ENCODE assay signal across 15 cellular contexts in the genomic region with DNA sequence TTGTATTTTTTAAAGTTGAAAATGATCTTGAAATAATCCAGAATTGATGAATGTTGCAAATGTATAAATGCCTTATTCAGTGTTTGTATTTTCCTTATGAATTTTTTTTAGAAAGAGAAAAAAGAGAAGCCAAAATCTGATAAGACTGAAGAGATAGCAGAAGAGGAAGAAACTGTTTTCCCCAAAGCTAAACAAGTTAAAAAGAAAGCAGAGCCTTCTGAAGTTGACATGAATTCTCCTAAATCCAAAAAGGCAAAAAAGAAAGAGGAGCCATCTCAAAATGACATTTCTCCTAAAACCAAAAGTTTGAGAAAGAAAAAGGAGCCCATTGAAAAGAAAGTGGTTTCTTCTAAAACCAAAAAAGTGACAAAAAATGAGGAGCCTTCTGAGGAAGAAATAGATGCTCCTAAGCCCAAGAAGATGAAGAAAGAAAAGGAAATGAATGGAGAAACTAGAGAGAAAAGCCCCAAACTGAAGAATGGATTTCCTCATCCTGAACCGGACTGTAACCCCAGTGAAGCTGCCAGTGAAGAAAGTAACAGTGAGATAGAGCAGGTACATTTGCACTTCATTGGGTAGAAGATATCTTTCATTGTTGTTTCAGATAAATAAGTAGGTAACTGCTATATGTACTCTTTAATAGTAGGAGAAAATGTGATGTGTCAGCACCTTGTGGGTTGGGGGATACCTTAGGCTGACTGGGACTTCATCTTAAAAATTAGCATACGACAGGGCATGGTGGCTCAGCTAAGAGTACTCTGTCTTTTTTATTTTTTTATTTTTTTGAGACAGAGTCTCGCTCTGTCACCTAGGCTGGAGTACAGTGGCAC. TPM values are rescaled to one million over a fixed set of nuclear protein-coding genes. Genes with fewer than 3 reads are reported as not detected.
DNase-seq lines count a peak whose midpoint lies in the region; ATAC-seq and TF ChIP-seq lines count a peak whose summit lies in the region.
"Had no signal": no experiment of that assay in that cellular context is flagged by ENCODE, and none has a peak within 500 bp of the region (broad histone marks: within the 10 kb centered on the region; RNA-seq: fewer than 3 reads in every experiment).

No MANE protein-coding gene starts in this region.

- ATAC-seq in naive thymus-derived CD4-positive, alpha-beta T cell: no peak
- ATAC-seq in upper lobe of right lung: no peak
- no peak for ATAC-seq in GM18498 (IDR thresholded peaks at IDR 0.05; ENCODE audit: unreplicated experiment)
- ATAC-seq: heart left ventricle, left cardiac atrium had no signal

- no peaks in the 10 kb centered on the region for H3K9me3 ChIP-seq in CD8-positive, alpha-beta memory T cell (ENCODE audit: low read length)
- no peaks in the 10 kb centered on the region for H3K9me3 ChIP-seq in naive thymus-derived CD4-positive, alpha-beta T cell (ENCODE audit: control insufficient read depth in 2 of 3, low read length in 3 of 3)
- H3K9me3 ChIP-seq in upper lobe of right lung: no peaks in the 10 kb centered on the region
- H3K9me3 ChIP-seq: heart left ventricle had no signal

- CTCF ChIA-PET in CD8-positive, alpha-beta memory T cell (lab: Charles Lee): interaction anchor here (1.2 kb wide), 1 partner anchor 11 kb away, joined by 3 read pairs; no protein-coding TSS in a partner anchor
- CTCF ChIA-PET in activated CD4-positive, alpha-beta memory T cell treated with anti-CD3 and anti-CD28 coated beads, Interleukin-2, amount 10 ng/mL, durations not matched to agents 7 days and 5 days (lab: Charles Lee): interaction anchor here (0.8 to 3.3 kb wide), 4 partner anchors 9 to 134 kb away, joined by 4 to 17 read pairs (median 4); no protein-coding TSS in a partner anchor
- CTCF ChIA-PET in naive thymus-derived CD4-positive, alpha-beta T cell (lab: Charles Lee): interaction anchor here (0.6 to 0.9 kb wide), 2 partner anchors 133 to 134 kb away, joined by 3 read pairs; no protein-coding TSS in a partner anchor

- no peak overlapping the region for H3K4me3 ChIP-seq in CD8-positive, alpha-beta memory T cell (ENCODE audit: low read length)
- H3K4me3 ChIP-seq in HFF-Myc (replicated peaks; ENCODE audit: low read depth, low read length): peak overlapping the region; percentile 73
- no peak overlapping the region for H3K4me3 ChIP-seq in naive thymus-derived CD4-positive, alpha-beta T cell (ENCODE audit: low read length)
- H3K4me3 ChIP-seq in upper lobe of right lung: no peak overlapping the region
- H3K4me3 ChIP-seq: heart left ventricle had no signal

- H3K4me3 Mint-ChIP-seq in CD8-positive, alpha-beta memory T cell: peak overlapping the region in 5 of 7 donors; percentile 13 to 75 (median 48)
- H3K4me3 Mint-ChIP-seq in activated CD4-positive, alpha-beta memory T cell treated with anti-CD3 and anti-CD28 coated beads, Interleukin-2, amount 10 ng/mL, durations not matched to agents 7 days and 5 days: peak overlapping the region; percentile 22
- peak overlapping the region in 3 of 10 donors; percentile 18 to 56 (median 49) for H3K4me3 Mint-ChIP-seq in naive thymus-derived CD4-positive, alpha-beta T cell

- no peak overlapping the region for H3K27ac ChIP-seq in CD8-positive, alpha-beta memory T cell (ENCODE audit: low read depth, low read length)
- no peak overlapping the region for H3K27ac ChIP-seq in naive thymus-derived CD4-positive, alpha-beta T cell (ENCODE audit: low read depth, low read length)
- no peak overlapping the region for H3K27ac ChIP-seq in upper lobe of right lung
- H3K27ac ChIP-seq: epithelial cell of prostate, VCaP had no signal

- no peak for DNase-seq in CD8-positive, alpha-beta memory T cell
- DNase-seq in HFF-Myc (ENCODE audit: extremely low read depth, low read depth) (no peak), NCI-H1105 (lab: John Stamatoyannopoulos, UW) (no peak), upper lobe of right lung (no peak)
- no peak for DNase-seq in activated CD4-positive, alpha-beta memory T cell treated with anti-CD3 and anti-CD28 coated beads, Interleukin-2, amount 10 ng/mL, durations not matched to agents 7 days and 5 days
- no peak for DNase-seq in naive thymus-derived CD4-positive, alpha-beta T cell
- DNase-seq: activated effector memory CD4-positive, alpha-beta T cell treated with Interleukin-2 at 50 U/mL for 16 hours; cerebellar nuclear complex; heart left ventricle; left cardiac atrium; Right ventricle myocardium superior; substantia nigra had no signal

- peaks cover 18% of the 10 kb centered on the region for H3K4me1 ChIP-seq in CD8-positive, alpha-beta memory T cell (ENCODE audit: insufficient read depth, low read length)
- peaks cover 11% of the 10 kb centered on the region in 2 donors for H3K4me1 ChIP-seq in naive thymus-derived CD4-positive, alpha-beta T cell (ENCODE audit: control insufficient read depth in 2 of 2, insufficient read depth in 2 of 2, low read length in 2 of 2)
- H3K4me1 ChIP-seq in upper lobe of right lung: peaks cover 24% of the 10 kb centered on the region

- peaks cover 47 to 62% (median 58%) of the 10 kb centered on the region in 3 donors for H3K4me1 Mint-ChIP-seq in CD8-positive, alpha-beta memory T cell
- H3K4me1 Mint-ChIP-seq in activated CD4-positive, alpha-beta memory T cell treated with anti-CD3 and anti-CD28 coated beads, Interleukin-2, amount 10 ng/mL, durations not matched to agents 7 days and 5 days: peaks cover 44% of the 10 kb centered on the region
- peaks cover 17 to 61% (median 40%) of the 10 kb centered on the region in 7 donors for H3K4me1 Mint-ChIP-seq in naive thymus-derived CD4-positive, alpha-beta T cell

- peak overlapping the region in 5 of 8 donors; percentile 15 to 53 (median 43) for H3K27ac Mint-ChIP-seq in CD8-positive, alpha-beta memory T cell
- peak overlapping the region; percentile 66 for H3K27ac Mint-ChIP-seq in activated CD4-positive, alpha-beta memory T cell treated with anti-CD3 and anti-CD28 coated beads, Interleukin-2, amount 10 ng/mL, durations not matched to agents 7 days and 5 days
- H3K27ac Mint-ChIP-seq in naive thymus-derived CD4-positive, alpha-beta T cell: peak overlapping the region in 7 of 9 donors; percentile 10 to 82 (median 56)

- H3K36me3 ChIP-seq in CD8-positive, alpha-beta memory T cell (ENCODE audit: insufficient read depth, low read length): peaks cover 35% of the 10 kb centered on the region
- peaks cover 7 to 54% (median 39%) of the 10 kb centered on the region in 3 experiments for H3K36me3 ChIP-seq in naive thymus-derived CD4-positive, alpha-beta T cell (ENCODE audit: control insufficient read depth in 2 of 3, insufficient read depth in 3 of 3, low read length in 3 of 3)
- H3K36me3 ChIP-seq in upper lobe of right lung: peaks cover 52% of the 10 kb centered on the region

- peaks cover 3 to 70% (median 7%) of the 10 kb centered on the region in 3 donors for H3K36me3 Mint-ChIP-seq in CD8-positive, alpha-beta memory T cell
- peaks cover 61% of the 10 kb centered on the region for H3K36me3 Mint-ChIP-seq in activated CD4-positive, alpha-beta memory T cell treated with anti-CD3 and anti-CD28 coated beads, Interleukin-2, amount 10 ng/mL, durations not matched to agents 7 days and 5 days (ENCODE audit: low read depth)
- peaks cover 10 to 30% (median 17%) of the 10 kb centered on the region in 5 donors for H3K36me3 Mint-ChIP-seq in naive thymus-derived CD4-positive, alpha-beta T cell

- H3K27me3 ChIP-seq in CD8-positive, alpha-beta memory T cell (ENCODE audit: insufficient read depth, low read length, poor library complexity, severe bottlenecking): no peaks in the 10 kb centered on the region
- no peaks in the 10 kb centered on the region for H3K27me3 ChIP-seq in naive thymus-derived CD4-positive, alpha-beta T cell (ENCODE audit: control insufficient read depth in 2 of 2, insufficient read depth in 2 of 2, low read length in 2 of 2)
- H3K27me3 ChIP-seq in upper lobe of right lung: no peaks in the 10 kb centered on the region
- H3K27me3 ChIP-seq: heart left ventricle had no signal

- H3K27me3 Mint-ChIP-seq in CD8-positive, alpha-beta memory T cell: peaks cover 0 to 3% of the 10 kb centered on the region in 2 donors
- no peaks in the 10 kb centered on the region for H3K27me3 Mint-ChIP-seq in activated CD4-positive, alpha-beta memory T cell treated with anti-CD3 and anti-CD28 coated beads, Interleukin-2, amount 10 ng/mL, durations not matched to agents 7 days and 5 days
- H3K27me3 Mint-ChIP-seq in naive thymus-derived CD4-positive, alpha-beta T cell: no peaks in the 10 kb centered on the region

- POLR2A ChIA-PET in CD8-positive, alpha-beta memory T cell (lab: Charles Lee): interaction anchor here (0.6 kb wide), 1 partner anchor 239 kb away, joined by 3 read pairs; the partner anchor contains the start of gene CCAR1
- POLR2A ChIA-PET in activated CD4-positive, alpha-beta memory T cell treated with anti-CD3 and anti-CD28 coated beads, Interleukin-2, amount 10 ng/mL, durations not matched to agents 7 days and 5 days (lab: Charles Lee): interaction anchor here (0.8 to 8.2 kb wide), 3 partner anchors 9 to 134 kb away, joined by 3 to 86 read pairs (median 6); no protein-coding TSS in a partner anchor
- POLR2A ChIA-PET in naive thymus-derived CD4-positive, alpha-beta T cell (lab: Charles Lee): interaction anchor here (0.7 kb wide), 1 partner anchor 9 kb away, joined by 3 read pairs; no protein-coding TSS in a partner anchor

- intact Hi-C loops in naive thymus-derived CD4-positive, alpha-beta T cell (cut with micrococcal nuclease): loop anchor here in 1 of 2 donors (5.0 to 10.0 kb wide), 3 partner anchors 547 to 1075 kb away; partner anchors contain the start of genes RUFY2 and SIRT1
- intact Hi-C loops in upper lobe of right lung (cut with DNase I): loop anchor here (10.0 kb wide), 1 partner anchor 195 kb away; no protein-coding TSS in a partner anchor

- TF ChIP-seq CTCF in HFF-Myc (IDR thresholded peaks at IDR 0.05; ENCODE audit: low read depth, low read length, missing control alignments) (no peak), upper lobe of right lung (IDR thresholded peaks at IDR 0.05) (no peak)

- no peaks in the 10 kb centered on the region for H3K9me3 Mint-ChIP-seq in CD8-positive, alpha-beta memory T cell
- H3K9me3 Mint-ChIP-seq in activated CD4-positive, alpha-beta memory T cell treated with anti-CD3 and anti-CD28 coated beads, Interleukin-2, amount 10 ng/mL, durations not matched to agents 7 days and 5 days: no peaks in the 10 kb centered on the region
- H3K9me3 Mint-ChIP-seq in naive thymus-derived CD4-positive, alpha-beta T cell: no peaks in the 10 kb centered on the region

RNA-seq across cellular contexts. Expression of gene DDX21, which starts 3.9 kb away (rescaled TPM):
- total RNA-seq in CD8-positive, alpha-beta memory T cell: 100 to 1,000 TPM; 275 to 286 TPM
- 23.1 TPM for polyA plus RNA-seq in CD8-positive, alpha-beta memory T cell
- 10 to 100 TPM; 82.3 to 82.7 TPM for total RNA-seq in activated CD4-positive, alpha-beta memory T cell treated with anti-CD3 and anti-CD28 coated beads, Interleukin-2, amount 10 ng/mL, durations not matched to agents 7 days and 5 days
- 100 to 1,000 TPM in 1 of 5 experiments, 10 to 100 TPM in 4; 43.5 to 101 (median 86.7) TPM for total RNA-seq in naive thymus-derived CD4-positive, alpha-beta T cell
- polyA plus RNA-seq in naive thymus-derived CD4-positive, alpha-beta T cell: 10 to 100 TPM; 15.0 to 15.4 TPM
- 56.0 TPM for total RNA-seq in upper lobe of right lung

RNA-seq across cellular contexts. Expression of gene KIFBP, which starts 28.7 kb away (rescaled TPM):
- 10 to 100 TPM; 19.3 to 21.0 TPM for total RNA-seq in CD8-positive, alpha-beta memory T cell
- polyA plus RNA-seq in CD8-positive, alpha-beta memory T cell: 5.2 TPM
- total RNA-seq in activated CD4-positive, alpha-beta memory T cell treated with anti-CD3 and anti-CD28 coated beads, Interleukin-2, amount 10 ng/mL, durations not matched to agents 7 days and 5 days: 10 to 100 TPM; 16.4 to 18.3 TPM
- 10 to 100 TPM in 3 of 5 experiments, 1 to 10 TPM in 2; 4.5 to 18.1 (median 14.0) TPM for total RNA-seq in naive thymus-derived CD4-positive, alpha-beta T cell
- polyA plus RNA-seq in naive thymus-derived CD4-positive, alpha-beta T cell: 1 to 10 TPM; 4.9 TPM
- 21.4 TPM for total RNA-seq in upper lobe of right lung

RNA-seq across cellular contexts. Expression of gene DDX50, which starts 58.8 kb away (rescaled TPM):
- 10 to 100 TPM; 49.9 to 50.1 TPM for total RNA-seq in CD8-positive, alpha-beta memory T cell
- 36.9 TPM for polyA plus RNA-seq in CD8-positive, alpha-beta memory T cell
- total RNA-seq in activated CD4-positive, alpha-beta memory T cell treated with anti-CD3 and anti-CD28 coated beads, Interleukin-2, amount 10 ng/mL, durations not matched to agents 7 days and 5 days: 10 to 100 TPM; 51.9 to 56.2 TPM
- 10 to 100 TPM; 28.3 to 49.3 (median 47.5) TPM for total RNA-seq in naive thymus-derived CD4-positive, alpha-beta T cell
- 10 to 100 TPM; 38.6 to 41.6 TPM for polyA plus RNA-seq in naive thymus-derived CD4-positive, alpha-beta T cell
- total RNA-seq in upper lobe of right lung: 26.1 TPM
